Comparison of ENCODE assay signal across 1 cellular context in the genomic region with DNA sequence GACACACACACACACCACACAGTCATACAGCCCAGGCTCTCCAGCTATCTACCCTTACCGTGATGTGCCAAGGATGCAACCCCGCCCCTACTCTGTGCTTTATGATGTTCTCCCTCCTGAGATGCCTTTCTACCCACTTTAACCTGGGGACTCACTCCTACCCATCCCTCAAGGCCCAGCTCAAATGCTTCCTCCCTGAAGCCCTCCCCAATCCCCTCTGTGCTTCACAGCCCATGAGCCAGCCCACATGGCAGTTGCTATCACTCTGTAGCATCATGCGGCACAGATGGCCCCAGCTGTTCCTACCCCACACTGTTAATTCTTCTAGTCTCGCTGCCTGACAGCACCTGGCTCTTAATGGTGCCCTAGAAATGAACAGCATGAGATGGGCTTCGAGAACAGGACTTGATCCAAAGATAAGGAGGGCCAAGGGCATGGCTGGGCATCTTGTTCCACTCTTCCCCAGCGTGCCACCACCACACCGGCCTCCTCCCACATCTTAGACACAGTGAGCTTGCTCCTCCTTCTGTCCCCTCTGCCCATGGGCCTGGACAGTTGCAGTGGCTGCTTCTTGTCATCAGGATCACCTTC.
TF ChIP-seq lines count a peak whose summit lies in the region.

No MANE protein-coding gene starts in this region.

TF ChIP-seq in IMR-90, 13 proteins besides CTCF, POLR2A, EP300 and RAD21:
- TF ChIP-seq BHLHE40 (IDR thresholded peaks at IDR 0.05; ENCODE audit: low read depth, low read length) = no peak
- TF ChIP-seq MAFK (IDR thresholded peaks at IDR 0.05; ENCODE audit: low read depth, low read length) = no peak
- no peak for TF ChIP-seq ELK1 (IDR thresholded peaks at IDR 0.05; ENCODE audit: borderline replicate concordance, low read depth, low read length)
- TF ChIP-seq NFE2L2 (IDR thresholded peaks at IDR 0.05; ENCODE audit: low read depth, low read length) = no peak
- no peak for TF ChIP-seq MXI1 (IDR thresholded peaks at IDR 0.05; ENCODE audit: borderline replicate concordance, low read depth, low read length)
- TF ChIP-seq CHD1 (IDR thresholded peaks at IDR 0.05; ENCODE audit: low read depth, low read length) = no peak
- TF ChIP-seq RFX5 (IDR thresholded peaks at IDR 0.05; ENCODE audit: low read depth, low read length) = no peak
- TF ChIP-seq RCOR1 (IDR thresholded peaks at IDR 0.05; ENCODE audit: insufficient replicate concordance, low read length) = no peak
- no peak for TF ChIP-seq FOS (IDR thresholded peaks at IDR 0.05; ENCODE audit: low read depth, low read length)
- TF ChIP-seq CEBPB (IDR thresholded peaks at IDR 0.05; ENCODE audit: low read depth, low read length) = no peak
- TF ChIP-seq MAZ (IDR thresholded peaks at IDR 0.05; ENCODE audit: borderline replicate concordance, low read depth, low read length) = no peak
- TF ChIP-seq, protein P1, sequence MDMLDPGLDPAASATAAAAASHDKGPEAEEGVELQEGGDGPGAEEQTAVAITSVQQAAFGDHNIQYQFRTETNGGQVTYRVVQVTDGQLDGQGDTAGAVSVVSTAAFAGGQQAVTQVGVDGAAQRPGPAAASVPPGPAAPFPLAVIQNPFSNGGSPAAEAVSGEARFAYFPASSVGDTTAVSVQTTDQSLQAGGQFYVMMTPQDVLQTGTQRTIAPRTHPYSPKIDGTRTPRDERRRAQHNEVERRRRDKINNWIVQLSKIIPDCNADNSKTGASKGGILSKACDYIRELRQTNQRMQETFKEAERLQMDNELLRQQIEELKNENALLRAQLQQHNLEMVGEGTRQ (IDR thresholded peaks at IDR 0.05; ENCODE audit: low read depth, low read length) = no peak
- TF ChIP-seq SMC3 (IDR thresholded peaks at IDR 0.05; ENCODE audit: low read depth, low read length) = no peak
